Comparison of ENCODE assay signal across 8 cellular contexts in the genomic region with DNA sequence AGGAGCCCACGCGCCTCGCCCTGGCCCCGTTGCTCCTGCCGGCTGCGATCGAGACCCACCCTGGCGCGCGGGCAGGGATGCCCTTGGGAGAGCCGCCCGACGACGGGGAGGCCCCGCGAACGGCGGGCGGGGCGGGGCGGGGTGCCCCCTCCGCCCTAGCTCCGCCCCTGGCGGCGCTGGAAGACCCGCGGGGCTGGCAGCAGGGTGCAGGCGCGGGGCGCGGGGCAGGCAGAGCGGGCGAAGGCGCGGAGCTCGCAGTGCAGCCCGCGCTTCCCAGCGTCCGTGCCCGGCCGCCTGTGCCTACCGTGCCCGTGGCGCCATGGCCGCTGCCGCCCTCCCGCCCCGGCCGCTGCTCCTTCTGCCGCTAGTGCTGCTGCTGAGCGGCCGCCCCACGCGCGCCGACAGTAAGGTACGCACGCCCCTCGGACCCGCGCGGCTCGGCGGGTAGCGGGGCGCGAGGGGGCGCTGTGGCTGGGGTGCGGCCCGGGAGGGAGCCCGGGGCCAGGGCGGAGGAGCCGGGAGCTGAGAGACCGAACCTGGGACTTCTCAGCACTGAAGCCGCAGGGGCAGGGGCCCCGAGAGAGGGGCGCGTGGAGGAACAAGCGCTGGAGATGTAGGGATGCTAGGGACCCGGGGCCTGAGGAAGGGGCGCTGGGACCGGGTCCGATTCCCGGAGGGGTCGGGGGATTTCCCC. TPM values are rescaled to one million over a fixed set of nuclear protein-coding genes. Genes with fewer than 3 reads are reported as not detected.
A peak's percentile ranks its signal among the peaks of the same experiment; 100 is the strongest.
DNase-seq lines count a peak whose midpoint lies in the region; ATAC-seq and TF ChIP-seq lines count a peak whose summit lies in the region.

A gene (plus strand): TSS at position 182 of the 694 bp plus-strand sequence. CDS start 138 bp downstream, at position 320.

- no peak within 1 kb of the TSS for H3K27ac Mint-ChIP-seq in activated CD4-positive, alpha-beta T cell treated with anti-CD3 and anti-CD28 coated beads, Interleukin-2, amount 10 ng/mL, durations not matched to agents 24 days and 14 days
- no peak within 1 kb of the TSS for H3K27ac Mint-ChIP-seq in stimulated activated naive CD8-positive, alpha-beta T cell treated with anti-CD3 and anti-CD28 coated beads, Interleukin-15, Interleukin-2, amounts not matched to agents 100 ng/mL and 50 ng/mL, for 24 hours

- H3K4me3 Mint-ChIP-seq in activated CD4-positive, alpha-beta T cell treated with anti-CD3 and anti-CD28 coated beads, Interleukin-2, amount 10 ng/mL, durations not matched to agents 24 days and 14 days, result peak within 1 kb of the TSS; percentile 77
- H3K4me3 Mint-ChIP-seq in stimulated activated naive CD8-positive, alpha-beta T cell treated with anti-CD3 and anti-CD28 coated beads, Interleukin-15, Interleukin-2, amounts not matched to agents 100 ng/mL and 50 ng/mL, for 24 hours, result peak within 1 kb of the TSS; percentile 68

- no peak for TF ChIP-seq POLR2A in Peyer's patch (IDR thresholded peaks at IDR 0.05)
- no peak for TF ChIP-seq POLR2A in lower leg skin (IDR thresholded peaks at IDR 0.05)

- H3K27ac ChIP-seq in Peyer's patch, result peak within 1 kb of the TSS in 3 of 4 donors; percentile 57 to 62 (median 61)

- H3K4me3 ChIP-seq in Peyer's patch (peak within 1 kb of the TSS; percentile 32 to 64 (median 54)), choroid plexus epithelial cell (ENCODE audit: low read depth, low read length) (peak within 1 kb of the TSS; percentile 56), lower leg skin (ENCODE audit: low read depth, poor library complexity, severe bottlenecking) (peak within 1 kb of the TSS; percentile 49)

- WGBS in lower leg skin, 2 donors, result 1 to 3% methylated on average over 26 to 30 of the region's 86 CpGs

- peaks cover 0 to 24% (median 8%) of the 10 kb centered on the region in 4 donors for H3K4me1 ChIP-seq in Peyer's patch

- H3K9me3 ChIP-seq in Peyer's patch, result no peaks in the 10 kb centered on the region

- H3K4me1 Mint-ChIP-seq in activated CD4-positive, alpha-beta T cell treated with anti-CD3 and anti-CD28 coated beads, Interleukin-2, amount 10 ng/mL, durations not matched to agents 24 days and 14 days, result peaks cover 26% of the 10 kb centered on the region
- H3K4me1 Mint-ChIP-seq in stimulated activated naive CD8-positive, alpha-beta T cell treated with anti-CD3 and anti-CD28 coated beads, Interleukin-15, Interleukin-2, amounts not matched to agents 100 ng/mL and 50 ng/mL, for 24 hours (ENCODE audit: low read depth), result peaks cover 28% of the 10 kb centered on the region

- H3K27me3 ChIP-seq in Peyer's patch, result peaks cover 0 to 4% of the 10 kb centered on the region in 2 donors

- H3K36me3 ChIP-seq in Peyer's patch, result no peaks in the 10 kb centered on the region

- intact Hi-C loops in activated CD4-positive, alpha-beta T cell treated with anti-CD3 and anti-CD28 coated beads, Interleukin-2, amount 10 ng/mL, durations not matched to agents 24 days and 14 days (cut with micrococcal nuclease), result no loop called here
- intact Hi-C loops in lower leg skin (cut with DNase I; ENCODE audit: low total_unique reads), result loop anchor here (10.0 kb wide), 1 partner anchor 598 kb away; no protein-coding TSS in a partner anchor

- peaks cover 39% of the 10 kb centered on the region for H3K27me3 Mint-ChIP-seq in activated CD4-positive, alpha-beta T cell treated with anti-CD3 and anti-CD28 coated beads, Interleukin-2, amount 10 ng/mL, durations not matched to agents 24 days and 14 days
- peaks cover 41% of the 10 kb centered on the region for H3K27me3 Mint-ChIP-seq in stimulated activated naive CD8-positive, alpha-beta T cell treated with anti-CD3 and anti-CD28 coated beads, Interleukin-15, Interleukin-2, amounts not matched to agents 100 ng/mL and 50 ng/mL, for 24 hours

- TF ChIP-seq CTCF in Peyer's patch (IDR thresholded peaks at IDR 0.05), result peak in 5 of 6 experiments; percentile 11 to 36 (median 15)
- TF ChIP-seq CTCF in choroid plexus epithelial cell (conservative IDR thresholded peaks at IDR 0.05; ENCODE audit: low read depth, low read length), result peak; percentile 20
- no peak for TF ChIP-seq CTCF in lower leg skin (IDR thresholded peaks at IDR 0.05)

- peak; percentile 72 for DNase-seq in activated CD4-positive, alpha-beta T cell treated with anti-CD3 and anti-CD28 coated beads, Interleukin-2, amount 10 ng/mL, durations not matched to agents 24 days and 14 days
- no peak for DNase-seq in activated CD4-positive, alpha-beta T cell treated with anti-CD3 and anti-CD28 coated beads for 1 hour
- DNase-seq in Peyer's patch (peak in 2 of 3 donors; percentile 48 to 52), choroid plexus epithelial cell (ENCODE audit: low read depth) (no peak), lower leg skin (ENCODE audit: low spot score in 2 of 2) (peak in 1 of 2 donors; percentile 91), MV-4-11 (lab: John Stamatoyannopoulos, UW) (no peak)

- no peak for ATAC-seq in HG02610 (IDR thresholded peaks at IDR 0.05; ENCODE audit: unreplicated experiment)

- H3K9me3 Mint-ChIP-seq in activated CD4-positive, alpha-beta T cell treated with anti-CD3 and anti-CD28 coated beads, Interleukin-2, amount 10 ng/mL, durations not matched to agents 24 days and 14 days, result no peaks in the 10 kb centered on the region
- no peaks in the 10 kb centered on the region for H3K9me3 Mint-ChIP-seq in stimulated activated naive CD8-positive, alpha-beta T cell treated with anti-CD3 and anti-CD28 coated beads, Interleukin-15, Interleukin-2, amounts not matched to agents 100 ng/mL and 50 ng/mL, for 24 hours

- no peaks in the 10 kb centered on the region for H3K36me3 Mint-ChIP-seq in activated CD4-positive, alpha-beta T cell treated with anti-CD3 and anti-CD28 coated beads, Interleukin-2, amount 10 ng/mL, durations not matched to agents 24 days and 14 days (ENCODE audit: low read depth)
- H3K36me3 Mint-ChIP-seq in stimulated activated naive CD8-positive, alpha-beta T cell treated with anti-CD3 and anti-CD28 coated beads, Interleukin-15, Interleukin-2, amounts not matched to agents 100 ng/mL and 50 ng/mL, for 24 hours (ENCODE audit: low read depth), result no peaks in the 10 kb centered on the region

RNA-seq across cellular contexts. Expression of the gene that starts here (rescaled TPM):
- total RNA-seq in activated CD4-positive, alpha-beta T cell treated with anti-CD3 and anti-CD28 coated beads, Interleukin-2, amount 10 ng/mL, durations not matched to agents 24 days and 14 days, result not detected in 2 replicates
- total RNA-seq in Peyer's patch (10 to 100 TPM in 1 of 4 donors, 1 to 10 TPM in 2, under 1 TPM in 1; 0.88 to 10.0 (median 8.7) TPM), lower leg skin (10 to 100 TPM; 13.7 to 33.1 (median 25.7) TPM)

Comparison
In these comparisons a context has a peak if more than half of its experiments do, and no peak if none do; other contexts are left out.
1. Peak in DNase-seq in activated CD4-positive, alpha-beta T cell treated with anti-CD3 and anti-CD28 coated beads, Interleukin-2, amount 10 ng/mL, durations not matched to agents 24 days and 14 days; RNA of the gene not detected or under 1 TPM.
2. DNase-seq: peak in Peyer's patch (2 of 3); none in activated CD4-positive, alpha-beta T cell treated with anti-CD3 and anti-CD28 coated beads for 1 hour (single experiment), choroid plexus epithelial cell (single experiment) and MV-4-11 (single experiment).
3. CTCF ChIP-seq: peak in Peyer's patch (5 of 6) and choroid plexus epithelial cell (single experiment); none in lower leg skin (0 of 3).
4. Peak in every context shown above with its lines, with median percentiles within 50 percentile points of each other: H3K4me3 ChIP-seq.